15 cellular contexts compared by ENCODE assay signal in the genomic region with DNA sequence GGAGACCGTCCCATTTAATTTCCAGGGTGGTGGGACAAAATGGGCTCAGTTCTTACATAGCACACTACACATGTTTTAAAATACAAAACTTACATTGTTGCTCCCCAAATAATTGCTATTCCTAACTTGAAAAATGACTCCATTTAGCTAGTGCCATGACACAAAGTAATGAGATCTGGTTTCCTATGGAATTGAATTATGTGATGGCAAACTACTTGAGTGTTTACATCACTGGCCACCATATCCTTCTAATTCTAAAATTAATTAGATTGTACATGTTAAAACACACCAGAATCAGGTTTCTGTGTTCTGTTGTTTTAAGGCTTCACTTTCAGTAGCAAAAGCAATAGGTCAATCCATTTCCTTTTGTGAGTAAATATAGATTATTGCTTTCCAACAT.
"Had no signal": no experiment of that assay in that cellular context is flagged by ENCODE, and none has a peak within 500 bp of the region (broad histone marks: within the 10 kb centered on the region; RNA-seq: fewer than 3 reads in every experiment).

No MANE protein-coding gene starts in this region.

- H3K9me3 ChIP-seq: esophagus muscularis mucosa, prostate gland, upper lobe of left lung had no signal

- ATAC-seq: natural killer cell treated with Interleukin-12 subunit alpha and Interleukin-12 subunit beta and Interleukin-15 and Interleukin-18, amount 100 ng/mL, for 72 hours; right cardiac atrium had no signal

- H3K36me3 Mint-ChIP-seq: natural killer cell treated with Interleukin-12 subunit alpha and Interleukin-12 subunit beta and Interleukin-15 and Interleukin-18, amount 100 ng/mL, for 72 hours had no signal

- H3K4me3 ChIP-seq: esophagus muscularis mucosa, prostate gland, upper lobe of left lung had no signal

- H3K4me3 Mint-ChIP-seq: activated naive CD4-positive, alpha-beta T cell treated with anti-CD3 and anti-CD28 coated beads for 36 hours; natural killer cell treated with Interleukin-12 subunit alpha and Interleukin-12 subunit beta and Interleukin-15 and Interleukin-18, amount 100 ng/mL, for 72 hours; stimulated activated naive CD8-positive, alpha-beta T cell treated with anti-CD3 and anti-CD28 coated beads, Interleukin-15, Interleukin-2, amounts not matched to agents 100 ng/mL and 50 ng/mL, for 24 hours had no signal

- DNase-seq: activated CD4-positive, alpha-beta T cell treated with anti-CD3 and anti-CD28 coated beads, Interleukin-2, amount 50 U/mL, for 48 hours; activated naive CD4-positive, alpha-beta T cell treated with anti-CD3 and anti-CD28 coated beads for 36 hours; activated T-cell treated with anti-CD3 and anti-CD28 coated beads, Interleukin-2, amount 50 U/mL, for 1 hour; kidney glomerular epithelial cell; nucleus accumbens; right cardiac atrium; small intestine; stimulated activated CD4-positive, alpha-beta T cell treated with anti-CD3 and anti-CD28 coated beads, Interleukin-4, amount 100 ng/mL, for 4 hours; stimulated activated CD8-positive, alpha-beta memory T cell treated with anti-CD3 and anti-CD28 coated beads, Interleukin-4, amount 100 ng/mL, for 48 hours; upper lobe of left lung had no signal

- H3K9me3 Mint-ChIP-seq: activated naive CD4-positive, alpha-beta T cell treated with anti-CD3 and anti-CD28 coated beads for 36 hours; activated T-helper 2 cell treated with anti-CD3 and anti-CD28 coated beads, Interferon-gamma antibody, Interleukin-2, Interleukin-4, amounts not matched to agents 10 μg/mL and 5 μg/mL and 100 μg/mL, durations not matched to agents 14 hours and 24 hours and 36 hours; natural killer cell treated with Interleukin-12 subunit alpha and Interleukin-12 subunit beta and Interleukin-15 and Interleukin-18, amount 100 ng/mL, for 72 hours; stimulated activated naive CD8-positive, alpha-beta T cell treated with anti-CD3 and anti-CD28 coated beads, Interleukin-15, Interleukin-2, amounts not matched to agents 100 ng/mL and 50 ng/mL, for 24 hours had no signal

- H3K27ac Mint-ChIP-seq: activated naive CD4-positive, alpha-beta T cell treated with anti-CD3 and anti-CD28 coated beads for 36 hours; activated T-helper 2 cell treated with anti-CD3 and anti-CD28 coated beads, Interferon-gamma antibody, Interleukin-2, Interleukin-4, amounts not matched to agents 10 μg/mL and 5 μg/mL and 100 μg/mL, durations not matched to agents 14 hours and 24 hours and 36 hours; natural killer cell treated with Interleukin-12 subunit alpha and Interleukin-12 subunit beta and Interleukin-15 and Interleukin-18, amount 100 ng/mL, for 72 hours; stimulated activated naive CD8-positive, alpha-beta T cell treated with anti-CD3 and anti-CD28 coated beads, Interleukin-15, Interleukin-2, amounts not matched to agents 100 ng/mL and 50 ng/mL, for 24 hours had no signal

- H3K27ac ChIP-seq: esophagus muscularis mucosa, prostate gland had no signal

- H3K27me3 Mint-ChIP-seq: natural killer cell treated with Interleukin-12 subunit alpha and Interleukin-12 subunit beta and Interleukin-15 and Interleukin-18, amount 100 ng/mL, for 72 hours; stimulated activated naive CD8-positive, alpha-beta T cell treated with anti-CD3 and anti-CD28 coated beads, Interleukin-15, Interleukin-2, amounts not matched to agents 100 ng/mL and 50 ng/mL, for 24 hours had no signal

- H3K36me3 ChIP-seq: esophagus muscularis mucosa, prostate gland, upper lobe of left lung had no signal

- H3K27me3 ChIP-seq: esophagus muscularis mucosa, upper lobe of left lung had no signal
